In the genomic region with DNA sequence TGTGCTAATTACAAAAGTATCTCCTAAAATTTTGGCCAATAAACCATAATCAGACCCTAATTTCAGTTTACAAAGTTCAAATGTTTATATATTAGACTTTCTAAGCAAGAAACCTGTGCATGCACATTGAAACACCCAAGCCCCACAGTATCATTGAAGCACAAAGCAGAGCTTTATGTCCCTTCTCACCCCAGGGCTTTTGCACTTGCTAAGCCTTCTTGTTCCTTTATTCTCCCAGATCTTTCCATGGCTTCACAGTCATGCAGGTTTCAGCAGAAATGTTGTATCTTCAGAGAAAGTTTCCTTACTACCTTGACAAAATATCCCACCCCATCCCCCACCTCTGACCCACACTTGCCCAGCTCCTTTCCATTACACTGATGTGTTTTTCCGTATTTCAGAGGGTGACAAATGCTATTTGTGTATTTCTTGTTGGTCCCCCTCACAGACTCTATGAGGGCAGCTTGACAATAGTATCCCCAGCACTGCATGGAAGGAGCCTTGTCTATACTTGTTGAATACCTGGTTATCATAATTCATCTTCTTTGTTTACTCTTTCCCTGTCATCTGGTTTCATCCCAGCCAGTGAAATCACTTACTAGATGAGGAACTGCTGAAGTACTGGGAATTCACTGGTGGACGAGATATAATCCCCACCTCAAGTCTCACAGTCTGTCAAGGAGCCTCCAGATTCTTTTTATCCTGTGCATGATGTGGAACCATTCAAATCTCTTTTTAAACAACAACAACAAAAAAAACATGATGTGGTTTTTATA, we compare ENCODE assay signal across 1 cellular context.
A peak's percentile ranks its signal among the peaks of the same experiment; 100 is the strongest.
TF ChIP-seq lines count a peak whose summit lies in the region.

No MANE protein-coding gene starts in this region.

TF ChIP-seq in K562, 482 proteins besides CTCF, POLR2A, EP300 and RAD21 (continued from another document):
- TF ChIP-seq PBX2 (CRISPR knock-in tag; IDR thresholded peaks at IDR 0.05; ENCODE audit: low read depth) (no peak), PBX2 (tag; conservative IDR thresholded peaks at IDR 0.05; ENCODE audit: low read depth) (peak; percentile 70; the same call in 1 of the 2 replicates), THAP12 (CRISPR knock-in tag; IDR thresholded peaks at IDR 0.05) (no peak), SPI1 (IDR thresholded peaks at IDR 0.05; ENCODE audit: borderline replicate concordance, low read depth, low read length) (peak; percentile 64; the same call in 1 of the 2 replicates), ILK (tag; IDR thresholded peaks at IDR 0.05; ENCODE audit: borderline replicate concordance, low read depth) (no peak), BCOR (IDR thresholded peaks at IDR 0.05) (no peak), EHMT2 (IDR thresholded peaks at IDR 0.05) (no peak), KLF6 (CRISPR knock-in tag; IDR thresholded peaks at IDR 0.05; ENCODE audit: borderline replicate concordance) (no peak), MTA1 (IDR thresholded peaks at IDR 0.05; ENCODE audit: borderline replicate concordance) (no peak), CEBPG (CRISPR knock-in tag; IDR thresholded peaks at IDR 0.05) (no peak), CEBPG (tag; conservative IDR thresholded peaks at IDR 0.05 in 1 of 2, IDR thresholded peaks at IDR 0.05 in 1 of 2) (no peak), FOXJ2 (tag; IDR thresholded peaks at IDR 0.05) (no peak), FOXA3 (CRISPR knock-in tag; conservative IDR thresholded peaks at IDR 0.05 in 1 of 2, IDR thresholded peaks at IDR 0.05 in 1 of 2) (peak in 1 of 2 experiments; percentile 67; a peak in 2 of 4 replicates), MAFF (IDR thresholded peaks at IDR 0.05; ENCODE audit: low read length) (no peak), DMBX1 (CRISPR knock-in tag; IDR thresholded peaks at IDR 0.05; ENCODE audit: borderline replicate concordance) (no peak), ZNF324 (CRISPR knock-in tag; IDR thresholded peaks at IDR 0.05) (no peak), CEBPZ (IDR thresholded peaks at IDR 0.05; ENCODE audit: borderline replicate concordance, low read depth, low read length) (no peak), KLF16 (IDR thresholded peaks at IDR 0.05) (no peak), ATF1 (CRISPR knock-in tag; IDR thresholded peaks at IDR 0.05) (no peak), ATF1 (tag; IDR thresholded peaks at IDR 0.05) (no peak), ELK3 (CRISPR knock-in tag; IDR thresholded peaks at IDR 0.05) (no peak), NCOA4 (IDR thresholded peaks at IDR 0.05; ENCODE audit: partially characterized antibody) (no peak), EWSR1 (IDR thresholded peaks at IDR 0.05; ENCODE audit: borderline replicate concordance, low read depth, partially characterized antibody) (no peak), SIN3A (IDR thresholded peaks at IDR 0.05; ENCODE audit: borderline replicate concordance in 2 of 2, control insufficient read depth in 1 of 2, low read depth in 2 of 2, low read length in 2 of 2) (no peak), ZNF639 (CRISPR knock-in tag; conservative IDR thresholded peaks at IDR 0.05 in 1 of 2, IDR thresholded peaks at IDR 0.05 in 1 of 2) (no peak), MTA2 (IDR thresholded peaks at IDR 0.05; ENCODE audit: low read depth) (no peak), HNRNPK (IDR thresholded peaks at IDR 0.05; ENCODE audit: low read depth, low read length, poor library complexity, severe bottlenecking) (no peak), RBM15 (IDR thresholded peaks at IDR 0.05; ENCODE audit: insufficient read depth, low read length) (no peak), PYGO2 (tag; IDR thresholded peaks at IDR 0.05) (no peak), TFAM (CRISPR knock-in tag; conservative IDR thresholded peaks at IDR 0.05) (no peak), ARHGAP35 (IDR thresholded peaks at IDR 0.05; ENCODE audit: partially characterized antibody) (no peak), IRF2 (CRISPR knock-in tag; IDR thresholded peaks at IDR 0.05) (no peak), SIX5 (IDR thresholded peaks at IDR 0.05; ENCODE audit: borderline replicate concordance in 1 of 2, insufficient read depth in 1 of 2, low read depth in 1 of 2, low read length in 2 of 2) (no peak), ZNF551 (CRISPR knock-in tag; IDR thresholded peaks at IDR 0.05) (no peak), RBM25 (IDR thresholded peaks at IDR 0.05; ENCODE audit: low read depth, low read length, severe bottlenecking) (peak; percentile 51), CCAR2 (IDR thresholded peaks at IDR 0.05; ENCODE audit: low read depth, low read length) (no peak), ZNF444 (CRISPR knock-in tag; IDR thresholded peaks at IDR 0.05) (no peak), ZNF212 (CRISPR knock-in tag; IDR thresholded peaks at IDR 0.05) (no peak), SRSF7 (optimal IDR thresholded peaks at IDR 0.05; ENCODE audit: low read depth, low read length) (no peak)
- TF ChIP-seq, protein P1, sequence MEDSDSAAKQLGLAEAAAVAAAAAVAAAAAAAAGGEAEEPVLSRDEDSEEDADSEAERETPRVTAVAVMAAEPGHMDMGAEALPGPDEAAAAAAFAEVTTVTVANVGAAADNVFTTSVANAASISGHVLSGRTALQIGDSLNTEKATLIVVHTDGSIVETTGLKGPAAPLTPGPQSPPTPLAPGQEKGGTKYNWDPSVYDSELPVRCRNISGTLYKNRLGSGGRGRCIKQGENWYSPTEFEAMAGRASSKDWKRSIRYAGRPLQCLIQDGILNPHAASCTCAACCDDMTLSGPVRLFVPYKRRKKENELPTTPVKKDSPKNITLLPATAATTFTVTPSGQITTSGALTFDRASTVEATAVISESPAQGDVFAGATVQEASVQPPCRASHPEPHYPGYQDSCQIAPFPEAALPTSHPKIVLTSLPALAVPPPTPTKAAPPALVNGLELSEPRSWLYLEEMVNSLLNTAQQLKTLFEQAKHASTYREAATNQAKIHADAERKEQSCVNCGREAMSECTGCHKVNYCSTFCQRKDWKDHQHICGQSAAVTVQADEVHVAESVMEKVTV (CRISPR knock-in tag; IDR thresholded peaks at IDR 0.05) = no peak
- TF ChIP-seq, protein P2, sequence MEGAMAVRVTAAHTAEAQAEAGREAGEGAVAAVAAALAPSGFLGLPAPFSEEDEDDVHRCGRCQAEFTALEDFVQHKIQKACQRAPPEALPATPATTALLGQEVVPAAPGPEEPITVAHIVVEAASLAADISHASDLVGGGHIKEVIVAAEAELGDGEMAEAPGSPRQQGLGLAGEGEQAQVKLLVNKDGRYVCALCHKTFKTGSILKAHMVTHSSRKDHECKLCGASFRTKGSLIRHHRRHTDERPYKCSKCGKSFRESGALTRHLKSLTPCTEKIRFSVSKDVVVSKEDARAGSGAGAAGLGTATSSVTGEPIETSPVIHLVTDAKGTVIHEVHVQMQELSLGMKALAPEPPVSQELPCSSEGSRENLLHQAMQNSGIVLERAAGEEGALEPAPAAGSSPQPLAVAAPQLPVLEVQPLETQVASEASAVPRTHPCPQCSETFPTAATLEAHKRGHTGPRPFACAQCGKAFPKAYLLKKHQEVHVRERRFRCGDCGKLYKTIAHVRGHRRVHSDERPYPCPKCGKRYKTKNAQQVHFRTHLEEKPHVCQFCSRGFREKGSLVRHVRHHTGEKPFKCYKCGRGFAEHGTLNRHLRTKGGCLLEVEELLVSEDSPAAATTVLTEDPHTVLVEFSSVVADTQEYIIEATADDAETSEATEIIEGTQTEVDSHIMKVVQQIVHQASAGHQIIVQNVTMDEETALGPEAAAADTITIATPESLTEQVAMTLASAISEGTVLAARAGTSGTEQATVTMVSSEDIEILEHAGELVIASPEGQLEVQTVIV (CRISPR knock-in tag; IDR thresholded peaks at IDR 0.05; ENCODE audit: borderline replicate concordance) = no peak
- TF ChIP-seq, protein P3, sequence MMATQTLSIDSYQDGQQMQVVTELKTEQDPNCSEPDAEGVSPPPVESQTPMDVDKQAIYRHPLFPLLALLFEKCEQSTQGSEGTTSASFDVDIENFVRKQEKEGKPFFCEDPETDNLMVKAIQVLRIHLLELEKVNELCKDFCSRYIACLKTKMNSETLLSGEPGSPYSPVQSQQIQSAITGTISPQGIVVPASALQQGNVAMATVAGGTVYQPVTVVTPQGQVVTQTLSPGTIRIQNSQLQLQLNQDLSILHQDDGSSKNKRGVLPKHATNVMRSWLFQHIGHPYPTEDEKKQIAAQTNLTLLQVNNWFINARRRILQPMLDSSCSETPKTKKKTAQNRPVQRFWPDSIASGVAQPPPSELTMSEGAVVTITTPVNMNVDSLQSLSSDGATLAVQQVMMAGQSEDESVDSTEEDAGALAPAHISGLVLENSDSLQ (IDR thresholded peaks at IDR 0.05) = peak; percentile 91
